12 cellular contexts compared by ENCODE assay signal in genomic region chr5:34001231-34001935, GRCh38. TPM values are rescaled to one million over a fixed set of nuclear protein-coding genes. Genes with fewer than 3 reads are reported as not detected.
DNase-seq lines count a peak whose midpoint lies in the region; ATAC-seq, FAIRE-seq and TF ChIP-seq lines count a peak whose summit lies in the region.
"Had no signal": no experiment of that assay in that cellular context is flagged by ENCODE, and none has a peak within 500 bp of the region (broad histone marks: within the 10 kb centered on the region; RNA-seq: fewer than 3 reads in every experiment).

No MANE protein-coding gene starts in this region.

- H3K36me3 Mint-ChIP-seq in nephron progenitor cell (ENCODE audit: low read depth) (peaks cover 57% of the 10 kb centered on the region), immature natural killer cell (peaks cover 19 to 56% (median 25%) of the 10 kb centered on the region in 3 donors)

- peaks cover 2% of the 10 kb centered on the region for H3K27me3 Mint-ChIP-seq in nephron progenitor cell (ENCODE audit: low read depth, poor library complexity)
- no peaks in the 10 kb centered on the region for H3K27me3 Mint-ChIP-seq in immature natural killer cell (ENCODE audit: low read depth in 3 of 3)

- no peaks in the 10 kb centered on the region for H3K9me3 Mint-ChIP-seq in nephron progenitor cell
- no peaks in the 10 kb centered on the region for H3K9me3 Mint-ChIP-seq in immature natural killer cell
- H3K9me3 Mint-ChIP-seq: T-helper 2 cell treated with Interferon-gamma antibody and Interleukin-4, amounts not matched to agents 5 μg/mL and 100 μg/mL, for 36 hours had no signal

- ATAC-seq in HG02623 (IDR thresholded peaks at IDR 0.05; ENCODE audit: unreplicated experiment): no peak

- H3K4me3 Mint-ChIP-seq in nephron progenitor cell (no peak overlapping the region), immature natural killer cell (no peak overlapping the region)
- H3K4me3 Mint-ChIP-seq: T-helper 2 cell treated with Interferon-gamma antibody and Interleukin-4, amounts not matched to agents 5 μg/mL and 100 μg/mL, for 36 hours had no signal

- peak; percentile 34 for DNase-seq in H4 (ENCODE audit: low spot score)
- peak; percentile 85 for DNase-seq in NCI-H345 treated with DMSO at 0.1 percent for 48 hours (lab: John Stamatoyannopoulos, UW; ENCODE audit: unreplicated experiment)
- peak; percentile 51 for DNase-seq in ecto neural progenitor cell (ENCODE audit: low spot score)
- no peak for DNase-seq in nephron progenitor cell
- no peak for DNase-seq in activated CD4-positive, alpha-beta T cell treated with anti-CD3 and anti-CD28 coated beads, Interleukin-2, amount 50 U/mL, for 1 hour
- no peak for DNase-seq in HTR-8/SVneo (ENCODE audit: insufficient read length, low spot score)
- DNase-seq in immature natural killer cell: no peak
- DNase-seq: KG1; stimulated activated CD4-positive, alpha-beta T cell treated with anti-CD3 and anti-CD28 coated beads, Interleukin-4, amount 100 ng/mL, for 24 hours had no signal

- H3K27ac Mint-ChIP-seq in nephron progenitor cell: peak overlapping the region; percentile 95
- no peak overlapping the region for H3K27ac Mint-ChIP-seq in immature natural killer cell
- H3K27ac Mint-ChIP-seq: T-helper 2 cell treated with Interferon-gamma antibody and Interleukin-4, amounts not matched to agents 5 μg/mL and 100 μg/mL, for 36 hours had no signal

- FAIRE-seq in HTR-8/SVneo (lab: Jason Lieb, UNC): no peak

- no peak for TF ChIP-seq CTCF in nephron progenitor cell (IDR thresholded peaks at IDR 0.05)

- H3K4me1 Mint-ChIP-seq in nephron progenitor cell (peaks cover 68% of the 10 kb centered on the region), immature natural killer cell (peaks cover 9 to 16% of the 10 kb centered on the region in 2 donors)

RNA-seq across cellular contexts. Expression of gene AMACR, which starts 6.5 kb away (rescaled TPM):
- total RNA-seq in H4 (2014; rRNA removed; shearing (Covaris generic)): 11.8 and 21.2 TPM in 2 replicates
- polyA plus RNA-seq in immature natural killer cell: 10 to 100 TPM in 2 of 3 donors, 1 to 10 TPM in 1; 5.9 to 12.6 (median 11.2) TPM

RNA-seq across cellular contexts. Expression of gene SLC45A2, which starts 16.9 kb away (rescaled TPM):
- total RNA-seq in H4 (2014; rRNA removed; shearing (Covaris generic)): not detected in 2 replicates
- not detected for polyA plus RNA-seq in immature natural killer cell
- total RNA-seq: adrenal gland had no signal

RNA-seq across cellular contexts. Expression of gene C1QTNF3, which starts 41.6 kb away (rescaled TPM):
- total RNA-seq in H4 (2014; rRNA removed; shearing (Covaris generic)): 0.17 and 0.76 TPM in 2 replicates
- under 1 TPM in 2 of 3 donors, not detected in 1; 0.27 to 0.82 TPM for polyA plus RNA-seq in immature natural killer cell

Comparison
In these comparisons a context has a peak if more than half of its experiments do, and no peak if none do; other contexts are left out.
1. DNase-seq: peak in H4 (single experiment), NCI-H345 treated with DMSO at 0.1 percent for 48 hours (single experiment) and ecto neural progenitor cell (single experiment); none in nephron progenitor cell (single experiment), activated CD4-positive, alpha-beta T cell treated with anti-CD3 and anti-CD28 coated beads, Interleukin-2, amount 50 U/mL, for 1 hour (single experiment), HTR-8/SVneo (single experiment) and immature natural killer cell (0 of 3).